ENCODE assay signal across 2 cellular contexts in the genomic region with DNA sequence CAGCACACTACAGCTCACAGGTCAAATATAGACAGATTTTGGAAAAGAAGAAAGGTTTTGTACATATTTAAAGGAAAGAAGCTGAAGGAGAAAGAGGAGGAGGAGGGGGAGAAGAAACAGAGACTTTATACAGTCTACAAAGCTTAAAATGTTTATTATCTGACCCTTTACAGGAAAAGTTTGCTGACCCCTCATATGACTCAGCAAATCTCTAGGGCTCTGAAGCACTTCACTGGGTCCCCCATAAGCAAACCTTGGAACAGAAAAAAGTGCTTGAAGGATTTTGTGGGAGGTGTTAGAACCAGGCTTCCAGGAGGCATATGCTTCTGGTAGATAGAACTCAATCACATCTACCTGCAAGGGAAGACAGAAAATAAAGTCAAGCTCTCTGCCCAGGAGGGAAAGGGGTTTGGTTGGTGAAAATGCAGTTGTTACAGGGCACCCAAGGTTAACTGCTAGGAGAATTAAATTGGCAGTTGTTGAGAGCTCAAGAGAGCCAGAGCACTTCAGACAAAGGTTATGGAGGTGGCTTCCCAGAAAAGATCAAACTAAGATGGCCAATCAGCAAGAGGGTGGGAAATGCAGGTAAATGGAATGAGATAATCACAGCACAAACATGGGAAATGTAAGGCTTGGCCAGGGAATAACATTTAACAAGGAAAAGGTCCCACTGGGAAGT.
TF ChIP-seq lines count a peak whose summit lies in the region.

No MANE protein-coding gene starts in this region.

TF ChIP-seq in GM23338, 12 proteins besides CTCF, POLR2A, EP300 and RAD21 (continues in another document):
- no peak for TF ChIP-seq POLR2AphosphoS5 (IDR thresholded peaks at IDR 0.05; ENCODE audit: low read depth)
- no peak for TF ChIP-seq ZNF331 (CRISPR knock-in tag; IDR thresholded peaks at IDR 0.05; ENCODE audit: low read depth)
- TF ChIP-seq NANOG (IDR thresholded peaks at IDR 0.05; ENCODE audit: borderline replicate concordance) = no peak
- TF ChIP-seq STAT1 (IDR thresholded peaks at IDR 0.05; ENCODE audit: unreplicated experiment) = no peak
- TF ChIP-seq EZH2phosphoT487 (IDR thresholded peaks at IDR 0.05; ENCODE audit: unreplicated experiment) = no peak
- TF ChIP-seq EZH2 (IDR thresholded peaks at IDR 0.05; ENCODE audit: low read depth, unreplicated experiment) = no peak
- TF ChIP-seq CREB1 (CRISPR knock-in tag; IDR thresholded peaks at IDR 0.05; ENCODE audit: low read depth) = no peak
- no peak for TF ChIP-seq ZNF114 (CRISPR knock-in tag; IDR thresholded peaks at IDR 0.05)
- TF ChIP-seq, protein P1, sequence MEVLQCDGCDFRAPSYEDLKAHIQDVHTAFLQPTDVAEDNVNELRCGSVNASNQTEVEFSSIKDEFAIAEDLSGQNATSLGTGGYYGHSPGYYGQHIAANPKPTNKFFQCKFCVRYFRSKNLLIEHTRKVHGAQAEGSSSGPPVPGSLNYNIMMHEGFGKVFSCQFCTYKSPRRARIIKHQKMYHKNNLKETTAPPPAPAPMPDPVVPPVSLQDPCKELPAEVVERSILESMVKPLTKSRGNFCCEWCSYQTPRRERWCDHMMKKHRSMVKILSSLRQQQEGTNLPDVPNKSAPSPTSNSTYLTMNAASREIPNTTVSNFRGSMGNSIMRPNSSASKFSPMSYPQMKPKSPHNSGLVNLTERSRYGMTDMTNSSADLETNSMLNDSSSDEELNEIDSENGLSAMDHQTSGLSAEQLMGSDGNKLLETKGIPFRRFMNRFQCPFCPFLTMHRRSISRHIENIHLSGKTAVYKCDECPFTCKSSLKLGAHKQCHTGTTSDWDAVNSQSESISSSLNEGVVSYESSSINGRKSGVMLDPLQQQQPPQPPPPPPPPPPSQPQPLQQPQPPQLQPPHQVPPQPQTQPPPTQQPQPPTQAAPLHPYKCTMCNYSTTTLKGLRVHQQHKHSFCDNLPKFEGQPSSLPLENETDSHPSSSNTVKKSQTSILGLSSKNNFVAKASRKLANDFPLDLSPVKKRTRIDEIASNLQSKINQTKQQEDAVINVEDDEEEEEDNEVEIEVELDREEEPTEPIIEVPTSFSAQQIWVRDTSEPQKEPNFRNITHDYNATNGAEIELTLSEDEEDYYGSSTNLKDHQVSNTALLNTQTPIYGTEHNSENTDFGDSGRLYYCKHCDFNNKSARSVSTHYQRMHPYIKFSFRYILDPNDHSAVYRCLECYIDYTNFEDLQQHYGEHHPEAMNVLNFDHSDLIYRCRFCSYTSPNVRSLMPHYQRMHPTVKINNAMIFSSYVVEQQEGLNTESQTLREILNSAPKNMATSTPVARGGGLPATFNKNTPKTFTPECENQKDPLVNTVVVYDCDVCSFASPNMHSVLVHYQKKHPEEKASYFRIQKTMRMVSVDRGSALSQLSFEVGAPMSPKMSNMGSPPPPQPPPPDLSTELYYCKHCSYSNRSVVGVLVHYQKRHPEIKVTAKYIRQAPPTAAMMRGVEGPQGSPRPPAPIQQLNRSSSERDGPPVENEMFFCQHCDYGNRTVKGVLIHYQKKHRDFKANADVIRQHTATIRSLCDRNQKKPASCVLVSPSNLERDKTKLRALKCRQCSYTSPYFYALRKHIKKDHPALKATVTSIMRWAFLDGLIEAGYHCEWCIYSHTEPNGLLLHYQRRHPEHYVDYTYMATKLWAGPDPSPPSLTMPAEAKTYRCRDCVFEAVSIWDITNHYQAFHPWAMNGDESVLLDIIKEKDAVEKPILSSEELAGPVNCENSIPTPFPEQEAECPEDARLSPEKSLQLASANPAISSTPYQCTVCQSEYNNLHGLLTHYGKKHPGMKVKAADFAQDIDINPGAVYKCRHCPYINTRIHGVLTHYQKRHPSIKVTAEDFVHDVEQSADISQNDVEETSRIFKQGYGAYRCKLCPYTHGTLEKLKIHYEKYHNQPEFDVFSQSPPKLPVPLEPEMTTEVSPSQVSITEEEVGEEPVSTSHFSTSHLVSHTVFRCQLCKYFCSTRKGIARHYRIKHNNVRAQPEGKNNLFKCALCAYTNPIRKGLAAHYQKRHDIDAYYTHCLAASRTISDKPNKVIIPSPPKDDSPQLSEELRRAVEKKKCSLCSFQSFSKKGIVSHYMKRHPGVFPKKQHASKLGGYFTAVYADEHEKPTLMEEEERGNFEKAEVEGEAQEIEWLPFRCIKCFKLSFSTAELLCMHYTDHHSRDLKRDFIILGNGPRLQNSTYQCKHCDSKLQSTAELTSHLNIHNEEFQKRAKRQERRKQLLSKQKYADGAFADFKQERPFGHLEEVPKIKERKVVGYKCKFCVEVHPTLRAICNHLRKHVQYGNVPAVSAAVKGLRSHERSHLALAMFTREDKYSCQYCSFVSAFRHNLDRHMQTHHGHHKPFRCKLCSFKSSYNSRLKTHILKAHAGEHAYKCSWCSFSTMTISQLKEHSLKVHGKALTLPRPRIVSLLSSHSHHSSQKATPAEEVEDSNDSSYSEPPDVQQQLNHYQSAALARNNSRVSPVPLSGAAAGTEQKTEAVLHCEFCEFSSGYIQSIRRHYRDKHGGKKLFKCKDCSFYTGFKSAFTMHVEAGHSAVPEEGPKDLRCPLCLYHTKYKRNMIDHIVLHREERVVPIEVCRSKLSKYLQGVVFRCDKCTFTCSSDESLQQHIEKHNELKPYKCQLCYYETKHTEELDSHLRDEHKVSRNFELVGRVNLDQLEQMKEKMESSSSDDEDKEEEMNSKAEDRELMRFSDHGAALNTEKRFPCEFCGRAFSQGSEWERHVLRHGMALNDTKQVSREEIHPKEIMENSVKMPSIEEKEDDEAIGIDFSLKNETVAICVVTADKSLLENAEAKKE (CRISPR knock-in tag; IDR thresholded peaks at IDR 0.05) = no peak
- no peak for TF ChIP-seq REST (IDR thresholded peaks at IDR 0.05; ENCODE audit: unreplicated experiment)
- no peak for TF ChIP-seq JUNB (IDR thresholded peaks at IDR 0.05; ENCODE audit: unreplicated experiment)

TF ChIP-seq in H1, 55 proteins besides CTCF, POLR2A, EP300 and RAD21:
- TF ChIP-seq JUN (IDR thresholded peaks at IDR 0.05; ENCODE audit: low read depth, low read length) (no peak), BACH1 (IDR thresholded peaks at IDR 0.05; ENCODE audit: low read length) (peak; percentile 84), MAFK (IDR thresholded peaks at IDR 0.05; ENCODE audit: low read depth, low read length) (peak; percentile 43; the same call in 1 of the 2 replicates), ZNF274 (IDR thresholded peaks at IDR 0.05; ENCODE audit: borderline replicate concordance, extremely low read depth, low read length) (no peak), NANOG (IDR thresholded peaks at IDR 0.05; ENCODE audit: insufficient read depth, low read depth, low read length, poor library complexity, severe bottlenecking) (no peak), MAX (IDR thresholded peaks at IDR 0.05) (no peak), POU5F1 (IDR thresholded peaks at IDR 0.05; ENCODE audit: low read depth, low read length) (no peak)
